Comparison of ENCODE assay signal across 14 cellular contexts in the genomic region with DNA sequence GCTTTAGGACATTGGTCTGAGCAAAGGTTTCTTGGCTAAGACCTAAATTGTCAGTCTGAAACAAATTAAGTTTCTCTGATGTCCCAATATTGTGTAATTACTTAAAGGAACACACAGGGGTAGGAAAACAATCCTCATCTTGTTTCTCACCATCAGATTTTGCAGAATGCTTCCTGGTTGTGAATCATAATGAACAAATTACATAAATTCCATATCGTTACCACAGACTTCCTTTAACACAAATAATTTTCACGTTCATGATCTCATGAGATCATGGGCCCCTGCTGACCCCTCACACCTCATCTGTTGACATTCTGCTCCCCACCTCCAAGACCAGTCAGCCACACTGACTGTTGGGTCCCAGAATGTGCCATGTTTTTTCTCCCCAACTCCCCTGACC.
DNase-seq lines count a peak whose midpoint lies in the region; ATAC-seq, FAIRE-seq and TF ChIP-seq lines count a peak whose summit lies in the region.
"Had no signal": no experiment of that assay in that cellular context is flagged by ENCODE, and none has a peak within 500 bp of the region (broad histone marks: within the 10 kb centered on the region; RNA-seq: fewer than 3 reads in every experiment).

No MANE protein-coding gene starts in this region.

- dilution Hi-C loops in keratinocyte (cut with MboI; ENCODE audit: extremely low pct_ligation_motif_present, low sequenced_read_pairs), result no loop called here

- peaks cover 0 to 11% (median 3%) of the 10 kb centered on the region in 5 donors for H3K27me3 Mint-ChIP-seq in naive thymus-derived CD8-positive, alpha-beta T cell

- H3K9ac ChIP-seq in HUES6 (ENCODE audit: low read length) (no peak overlapping the region), keratinocyte (ENCODE audit: control insufficient read depth, extremely low read depth, insufficient read depth, low read length) (no peak overlapping the region)

- H3K79me2 ChIP-seq in keratinocyte (ENCODE audit: control insufficient read depth, insufficient read depth, low read length), result no peaks in the 10 kb centered on the region

- peak overlapping the region; percentile 31 for H3K4me2 ChIP-seq in keratinocyte (ENCODE audit: control insufficient read depth, extremely low read depth, insufficient read depth, low read depth, low read length)

- peak; percentile 82 for FAIRE-seq in keratinocyte (lab: Jason Lieb, UNC)

- H3K4me3 Mint-ChIP-seq in naive thymus-derived CD8-positive, alpha-beta T cell, result no peak overlapping the region
- H3K4me3 Mint-ChIP-seq: activated T-helper 1 cell treated with anti-CD3 and anti-CD28 coated beads, Interleukin-12 subunit alpha, Interleukin-12 subunit beta, Interleukin-2, Interleukin-4 antibody, amounts not matched to agents 30 ng/mL and 10 ng/mL and 1 ng/mL, durations not matched to agents 14 hours and 24 hours and 36 hours; natural killer cell treated with Interleukin-12 subunit alpha and Interleukin-12 subunit beta and Interleukin-15 and Interleukin-18, amount 100 ng/mL, for 72 hours had no signal

- no peaks in the 10 kb centered on the region for H3K27me3 ChIP-seq in BJ (ENCODE audit: control insufficient read depth, insufficient read depth, low read length)
- no peaks in the 10 kb centered on the region; the same call in 1 of the 2 replicates for H3K27me3 ChIP-seq in HUES6 (ENCODE audit: control insufficient read depth, insufficient read depth, low read length)
- no peaks in the 10 kb centered on the region for H3K27me3 ChIP-seq in keratinocyte (ENCODE audit: control insufficient read depth, extremely low read depth, insufficient read depth, low read length)
- H3K27me3 ChIP-seq: BE2C had no signal

- POLR2A ChIA-PET in BJ (lab: Charles Lee), result no interaction called here
- POLR2A ChIA-PET in naive thymus-derived CD8-positive, alpha-beta T cell (lab: Charles Lee), result no interaction called here

- no peaks in the 10 kb centered on the region for H3K9me1 ChIP-seq in keratinocyte (ENCODE audit: control insufficient read depth, extremely low read depth, insufficient read depth, low read length)

- peak overlapping the region; percentile 72 for H3K27ac ChIP-seq in HUES6 (ENCODE audit: low read depth, low read length)
- peak overlapping the region; percentile 42 for H3K27ac ChIP-seq in keratinocyte (ENCODE audit: control insufficient read depth, insufficient read depth, low read length)

- H3K36me3 ChIP-seq in BJ (ENCODE audit: control insufficient read depth, insufficient read depth, low read length) (no peaks in the 10 kb centered on the region), HUES6 (ENCODE audit: control insufficient read depth, insufficient read depth, low read length) (no peaks in the 10 kb centered on the region; the same call in 1 of the 2 replicates), keratinocyte (ENCODE audit: control insufficient read depth in 2 of 2, extremely low read depth in 1 of 2, insufficient read depth in 2 of 2, low read length in 2 of 2) (no peaks in the 10 kb centered on the region)
- H3K36me3 ChIP-seq: BE2C had no signal

- DNase-seq in BJ (ENCODE audit: low read depth) (peak; percentile 67), cardiac fibroblast (ENCODE audit: low read depth in 2 of 2) (peak; percentile 76 to 89), keratinocyte (ENCODE audit: low read depth, low spot score) (peak; percentile 15), G401 (ENCODE audit: low spot score) (no peak), NK-92 (lab: John Stamatoyannopoulos, UW; ENCODE audit: unreplicated experiment) (no peak)
- no peak for DNase-seq in naive thymus-derived CD8-positive, alpha-beta T cell
- DNase-seq: activated CD4-positive, CD25-positive, alpha-beta regulatory T cell treated with anti-CD3 and anti-CD28 coated beads, Interleukin-2, amount 50 U/mL, for 72 hours; BE2C; left colon; NCI-H1417 had no signal

- H3K36me3 Mint-ChIP-seq in naive thymus-derived CD8-positive, alpha-beta T cell, result no peaks in the 10 kb centered on the region
- H3K36me3 Mint-ChIP-seq: natural killer cell treated with Interleukin-12 subunit alpha and Interleukin-12 subunit beta and Interleukin-15 and Interleukin-18, amount 100 ng/mL, for 72 hours had no signal

- H3K4me3 ChIP-seq in BJ (ENCODE audit: low read depth, low read length) (no peak overlapping the region), HUES6 (ENCODE audit: low read depth, low read length) (no peak overlapping the region), cardiac fibroblast (replicated peaks in 1 of 2; ENCODE audit: low read depth in 2 of 2, low read length in 2 of 2) (no peak overlapping the region), keratinocyte (ENCODE audit: control insufficient read depth in 2 of 3, extremely low read depth in 1 of 3, insufficient read depth in 2 of 3, low read depth in 1 of 3, low read length in 3 of 3) (no peak overlapping the region)

- peak overlapping the region in 1 of 10 donors; percentile 20 for H3K27ac Mint-ChIP-seq in naive thymus-derived CD8-positive, alpha-beta T cell
- H3K27ac Mint-ChIP-seq: activated T-helper 1 cell treated with anti-CD3 and anti-CD28 coated beads, Interleukin-12 subunit alpha, Interleukin-12 subunit beta, Interleukin-2, Interleukin-4 antibody, amounts not matched to agents 30 ng/mL and 10 ng/mL and 1 ng/mL, durations not matched to agents 14 hours and 24 hours and 36 hours; natural killer cell treated with Interleukin-12 subunit alpha and Interleukin-12 subunit beta and Interleukin-15 and Interleukin-18, amount 100 ng/mL, for 72 hours had no signal

- TF ChIP-seq CTCF in BJ (IDR thresholded peaks at IDR 0.05; ENCODE audit: insufficient read depth, low read depth, low read length) (no peak), cardiac fibroblast (IDR thresholded peaks at IDR 0.05; ENCODE audit: low read depth, low read length) (no peak), keratinocyte (optimal IDR thresholded peaks at IDR 0.05 in 1 of 3, IDR thresholded peaks at IDR 0.05 in 1 of 3, conservative IDR thresholded peaks at IDR 0.05 in 1 of 3; ENCODE audit: extremely low read depth in 1 of 3, insufficient read depth in 2 of 3, low read length in 3 of 3) (no peak)

- H3K9me3 ChIP-seq in HUES6 (ENCODE audit: control insufficient read depth, insufficient read depth, low read depth, low read length) (no peaks in the 10 kb centered on the region), keratinocyte (ENCODE audit: control insufficient read depth, low read depth, low read length) (no peaks in the 10 kb centered on the region)
- H3K9me3 ChIP-seq: BE2C had no signal

- H3K9me3 Mint-ChIP-seq in naive thymus-derived CD8-positive, alpha-beta T cell, result no peaks in the 10 kb centered on the region
- H3K9me3 Mint-ChIP-seq: activated T-helper 1 cell treated with anti-CD3 and anti-CD28 coated beads, Interleukin-12 subunit alpha, Interleukin-12 subunit beta, Interleukin-2, Interleukin-4 antibody, amounts not matched to agents 30 ng/mL and 10 ng/mL and 1 ng/mL, durations not matched to agents 14 hours and 24 hours and 36 hours; natural killer cell treated with Interleukin-12 subunit alpha and Interleukin-12 subunit beta and Interleukin-15 and Interleukin-18, amount 100 ng/mL, for 72 hours had no signal

- H3K4me1 ChIP-seq in HUES6 (ENCODE audit: control insufficient read depth, insufficient read depth, low read length), result peaks cover 53% of the 10 kb centered on the region
- H3K4me1 ChIP-seq in keratinocyte (ENCODE audit: control insufficient read depth, extremely low read depth, insufficient read depth, low read length), result peaks cover 7% of the 10 kb centered on the region
- H3K4me1 ChIP-seq: BE2C had no signal

- ATAC-seq in HG03095 (IDR thresholded peaks at IDR 0.05; ENCODE audit: unreplicated experiment), result no peak
- ATAC-seq in naive thymus-derived CD8-positive, alpha-beta T cell, result no peak
- ATAC-seq: left colon; natural killer cell treated with Interleukin-12 subunit alpha and Interleukin-12 subunit beta and Interleukin-15 and Interleukin-18, amount 100 ng/mL, for 72 hours had no signal

- CTCF ChIA-PET in BJ (lab: Yijun Ruan, JAX), result interaction anchor here (1.2 kb wide), 1 partner anchor 55 kb away, joined by 3 read pairs; no protein-coding TSS in a partner anchor

- in situ Hi-C loops in G401 (cut with HindIII; ENCODE audit: low sequenced_read_pairs), result no loop called here

- no peaks in the 10 kb centered on the region for H4K20me1 ChIP-seq in keratinocyte (ENCODE audit: control insufficient read depth, extremely low read depth, insufficient read depth, low read length)

- no peaks in the 10 kb centered on the region for H3K4me1 Mint-ChIP-seq in naive thymus-derived CD8-positive, alpha-beta T cell

- peak overlapping the region; percentile 92 for H2AFZ ChIP-seq in keratinocyte (ENCODE audit: control insufficient read depth, low read length)

Comparison
In these comparisons a context has a peak if more than half of its experiments do, and no peak if none do; other contexts are left out.
1. DNase-seq: peak in BJ (single experiment), cardiac fibroblast (2 of 2) and keratinocyte (single experiment); none in G401 (single experiment), NK-92 (single experiment) and naive thymus-derived CD8-positive, alpha-beta T cell (0 of 10).